In the genomic region with DNA sequence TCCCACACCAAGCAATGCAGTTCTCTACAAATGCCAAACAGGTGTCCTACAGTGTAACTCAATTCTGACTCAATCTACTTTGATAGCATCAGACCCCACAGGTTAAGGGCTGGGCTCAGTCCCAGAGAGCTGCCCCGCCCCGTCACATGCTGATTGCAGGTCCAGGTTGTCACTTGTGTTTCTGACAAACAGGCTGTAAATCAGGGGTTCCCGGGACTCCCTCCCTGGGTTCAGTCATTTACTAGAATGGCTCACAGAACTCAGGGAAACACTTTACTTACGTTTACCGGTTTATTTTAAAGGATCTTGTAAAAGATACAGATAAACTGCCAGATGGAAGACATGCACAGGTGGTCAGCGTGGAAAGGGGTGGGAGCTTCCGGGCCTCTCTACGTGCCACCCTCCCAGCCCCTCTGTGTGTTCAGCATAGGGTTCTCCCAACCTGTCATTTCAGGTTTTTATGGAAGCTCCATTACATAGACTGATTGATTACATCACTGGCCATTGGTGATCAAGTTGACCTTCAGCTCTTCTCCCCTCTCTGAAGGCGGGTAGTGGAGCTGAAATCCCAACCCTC, we compare ENCODE assay signal across 17 cellular contexts. TPM values are rescaled to one million over a fixed set of nuclear protein-coding genes. Genes with fewer than 3 reads are reported as not detected.
DNase-seq lines count a peak whose midpoint lies in the region; ATAC-seq and TF ChIP-seq lines count a peak whose summit lies in the region.
"Had no signal": no experiment of that assay in that cellular context is flagged by ENCODE, and none has a peak within 500 bp of the region (broad histone marks: within the 10 kb centered on the region; RNA-seq: fewer than 3 reads in every experiment).

No MANE protein-coding gene starts in this region.

- H3K4me3 Mint-ChIP-seq in activated T-cell treated with anti-CD3 and anti-CD28 coated beads, Interleukin-2, amount 50 U/mL, for 72 hours: no peak overlapping the region
- no peak overlapping the region for H3K4me3 Mint-ChIP-seq in type B pancreatic cell
- H3K4me3 Mint-ChIP-seq in stimulated activated naive B cell treated with anti-CD40 and anti-IgM and Interleukin-4, amounts not matched to agents 10 μg/mL and 1 μg/mL and 100 μg/mL, for 72 hours: no peak overlapping the region
- H3K4me3 Mint-ChIP-seq: activated naive CD4-positive, alpha-beta T cell treated with anti-CD3 and anti-CD28 coated beads, Interleukin-2, amount 50 U/mL, for 24 hours; IgD-negative memory B cell; nephron progenitor cell had no signal

- no peaks in the 10 kb centered on the region for H3K9me3 ChIP-seq in RWPE2 (ENCODE audit: severe bottlenecking)
- no peaks in the 10 kb centered on the region for H3K9me3 ChIP-seq in right lobe of liver
- H3K9me3 ChIP-seq: HAP-1, tibial artery had no signal

- H3K36me3 ChIP-seq in RWPE2 (ENCODE audit: low read depth): no peaks in the 10 kb centered on the region
- no peaks in the 10 kb centered on the region for H3K36me3 ChIP-seq in right lobe of liver
- H3K36me3 ChIP-seq: HAP-1, tibial artery had no signal

- intact Hi-C loops in right lobe of liver (cut with DNase I): no loop called here

- TF ChIP-seq POLR2A in right lobe of liver (IDR thresholded peaks at IDR 0.05): no peak

- H3K27ac ChIP-seq in RWPE2 (ENCODE audit: poor library complexity, severe bottlenecking) (no peak overlapping the region), right lobe of liver (peak overlapping the region; percentile 60 to 89 (median 74))
- H3K27ac ChIP-seq: tibial artery had no signal

- H3K4me1 Mint-ChIP-seq in activated T-cell treated with anti-CD3 and anti-CD28 coated beads, Interleukin-2, amount 50 U/mL, for 72 hours (ENCODE audit: low read depth): peaks cover 11% of the 10 kb centered on the region
- H3K4me1 Mint-ChIP-seq in type B pancreatic cell (ENCODE audit: unreplicated experiment): peaks cover 14% of the 10 kb centered on the region
- H3K4me1 Mint-ChIP-seq in stimulated activated naive B cell treated with anti-CD40 and anti-IgM and Interleukin-4, amounts not matched to agents 10 μg/mL and 1 μg/mL and 100 μg/mL, for 72 hours: peaks cover 29 to 37% of the 10 kb centered on the region in 2 donors

- no peaks in the 10 kb centered on the region for H3K36me3 Mint-ChIP-seq in activated T-cell treated with anti-CD3 and anti-CD28 coated beads, Interleukin-2, amount 50 U/mL, for 72 hours (ENCODE audit: insufficient read depth in 2 of 2)
- no peaks in the 10 kb centered on the region for H3K36me3 Mint-ChIP-seq in type B pancreatic cell
- H3K36me3 Mint-ChIP-seq in stimulated activated naive B cell treated with anti-CD40 and anti-IgM and Interleukin-4, amounts not matched to agents 10 μg/mL and 1 μg/mL and 100 μg/mL, for 72 hours: no peaks in the 10 kb centered on the region
- H3K36me3 Mint-ChIP-seq: activated naive CD4-positive, alpha-beta T cell treated with anti-CD3 and anti-CD28 coated beads, Interleukin-2, amount 50 U/mL, for 24 hours had no signal

- no peak for ATAC-seq in activated T-cell treated with anti-CD3 and anti-CD28 coated beads, Interleukin-2, amount 50 U/mL, for 72 hours (replicated peaks in 1 of 2)
- ATAC-seq in RWPE2 (ENCODE audit: low read depth) (no peak), right lobe of liver (peak in 1 of 4 donors; percentile 2), HG03571 (IDR thresholded peaks at IDR 0.05; ENCODE audit: unreplicated experiment) (no peak), HG03097 (IDR thresholded peaks at IDR 0.05; ENCODE audit: low FRiP score, unreplicated experiment) (no peak)
- ATAC-seq in stimulated activated naive B cell treated with anti-CD40 and anti-IgM and Interleukin-4, amounts not matched to agents 10 μg/mL and 1 μg/mL and 100 μg/mL, for 72 hours (replicated peaks): no peak

- TF ChIP-seq CTCF in RWPE2 (IDR thresholded peaks at IDR 0.05; ENCODE audit: poor library complexity, severe bottlenecking) (no peak), right lobe of liver (IDR thresholded peaks at IDR 0.05) (no peak), type B pancreatic cell (conservative IDR thresholded peaks at IDR 0.05) (no peak)

- no peak overlapping the region for H3K27ac Mint-ChIP-seq in activated T-cell treated with anti-CD3 and anti-CD28 coated beads, Interleukin-2, amount 50 U/mL, for 72 hours
- H3K27ac Mint-ChIP-seq in type B pancreatic cell: no peak overlapping the region
- H3K27ac Mint-ChIP-seq in stimulated activated naive B cell treated with anti-CD40 and anti-IgM and Interleukin-4, amounts not matched to agents 10 μg/mL and 1 μg/mL and 100 μg/mL, for 72 hours: no peak overlapping the region
- H3K27ac Mint-ChIP-seq: activated naive CD4-positive, alpha-beta T cell treated with anti-CD3 and anti-CD28 coated beads, Interleukin-2, amount 50 U/mL, for 24 hours; IgD-negative memory B cell; nephron progenitor cell had no signal

- H3K4me1 ChIP-seq in RWPE2 (ENCODE audit: insufficient read depth, poor library complexity, severe bottlenecking) (peaks cover 9% of the 10 kb centered on the region), right lobe of liver (peaks cover 0 to 68% (median 26%) of the 10 kb centered on the region in 4 donors)

- H3K27me3 ChIP-seq in RWPE2 (ENCODE audit: insufficient read depth, poor library complexity, severe bottlenecking): peaks cover 5% of the 10 kb centered on the region
- H3K27me3 ChIP-seq in right lobe of liver: no peaks in the 10 kb centered on the region

- no peaks in the 10 kb centered on the region for H3K9me3 Mint-ChIP-seq in activated T-cell treated with anti-CD3 and anti-CD28 coated beads, Interleukin-2, amount 50 U/mL, for 72 hours
- H3K9me3 Mint-ChIP-seq in type B pancreatic cell: no peaks in the 10 kb centered on the region
- H3K9me3 Mint-ChIP-seq in stimulated activated naive B cell treated with anti-CD40 and anti-IgM and Interleukin-4, amounts not matched to agents 10 μg/mL and 1 μg/mL and 100 μg/mL, for 72 hours: no peaks in the 10 kb centered on the region
- H3K9me3 Mint-ChIP-seq: activated naive CD4-positive, alpha-beta T cell treated with anti-CD3 and anti-CD28 coated beads, Interleukin-2, amount 50 U/mL, for 24 hours; nephron progenitor cell had no signal

- no peak overlapping the region for H3K4me3 ChIP-seq in RWPE2 (ENCODE audit: severe bottlenecking)
- H3K4me3 ChIP-seq in right lobe of liver: no peak overlapping the region
- H3K4me3 ChIP-seq: HAP-1, tibial artery had no signal

- peak; percentile 13 for DNase-seq in activated T-cell treated with anti-CD3 and anti-CD28 coated beads, Interleukin-2, amount 50 U/mL, for 1 hour
- no peak for DNase-seq in activated T-cell treated with anti-CD3 and anti-CD28 coated beads, Interleukin-2, amount 50 U/mL, for 72 hours
- DNase-seq in RWPE2 (ENCODE audit: low spot score) (peak; percentile 58), right lobe of liver (peak; percentile 39 to 62 (median 53)), type B pancreatic cell (ENCODE audit: extremely low spot score, unreplicated experiment) (peak; percentile 49)
- DNase-seq in stimulated activated naive B cell treated with anti-CD40 and anti-IgM and Interleukin-4, amounts not matched to agents 10 μg/mL and 1 μg/mL and 100 μg/mL, for 72 hours: no peak
- DNase-seq: effector memory CD4-positive, alpha-beta T cell; mammary epithelial cell; NCI-H1048; NCI-H2227 treated with DMSO at 0.1 percent for 48 hours; nephron progenitor cell had no signal

- no peaks in the 10 kb centered on the region for H3K27me3 Mint-ChIP-seq in activated T-cell treated with anti-CD3 and anti-CD28 coated beads, Interleukin-2, amount 50 U/mL, for 72 hours (ENCODE audit: low read depth)
- H3K27me3 Mint-ChIP-seq in type B pancreatic cell: peaks cover 10% of the 10 kb centered on the region
- H3K27me3 Mint-ChIP-seq in stimulated activated naive B cell treated with anti-CD40 and anti-IgM and Interleukin-4, amounts not matched to agents 10 μg/mL and 1 μg/mL and 100 μg/mL, for 72 hours: no peaks in the 10 kb centered on the region
- H3K27me3 Mint-ChIP-seq: activated naive CD4-positive, alpha-beta T cell treated with anti-CD3 and anti-CD28 coated beads, Interleukin-2, amount 50 U/mL, for 24 hours had no signal

- WGBS in right lobe of liver (ENCODE audit: insufficient coverage, low coverage, low lambda C conversion rate, missing lambda C conversion rate): 80% methylated on average over 2 of the region's 9 CpGs

RNA-seq across cellular contexts. Expression of a gene that starts 28.7 kb away (rescaled TPM):
- 100 to 1,000 TPM; 260 to 273 TPM for total RNA-seq in activated T-cell treated with anti-CD3 and anti-CD28 coated beads, Interleukin-2, amount 50 U/mL, for 72 hours
- total RNA-seq in right lobe of liver: 10 to 100 TPM; 22.7 to 66.2 (median 28.5) TPM
- 38.6 and 58.2 TPM in 2 replicates for total RNA-seq in type B pancreatic cell (ENCODE audit: low replicate concordance)

Comparison
In these comparisons a context has a peak if more than half of its experiments do, and no peak if none do; other contexts are left out.
1. DNase-seq: peak in activated T-cell treated with anti-CD3 and anti-CD28 coated beads, Interleukin-2, amount 50 U/mL, for 1 hour (single experiment), RWPE2 (single experiment), right lobe of liver (3 of 3) and type B pancreatic cell (single experiment); none in activated T-cell treated with anti-CD3 and anti-CD28 coated beads, Interleukin-2, amount 50 U/mL, for 72 hours (0 of 2) and stimulated activated naive B cell treated with anti-CD40 and anti-IgM and Interleukin-4, amounts not matched to agents 10 μg/mL and 1 μg/mL and 100 μg/mL, for 72 hours (single experiment).